In genomic region chr9:129284607-129285291, GRCh38 we compare ENCODE assay signal across 14 cellular contexts.
DNase-seq lines count a peak whose midpoint lies in the region; ATAC-seq and TF ChIP-seq lines count a peak whose summit lies in the region.
"Had no signal": no experiment of that assay in that cellular context is flagged by ENCODE, and none has a peak within 500 bp of the region (broad histone marks: within the 10 kb centered on the region; RNA-seq: fewer than 3 reads in every experiment).

No MANE protein-coding gene starts in this region.

- H3K4me3 ChIP-seq in suprapubic skin, result no peak overlapping the region
- H3K4me3 ChIP-seq in Caco-2 (ENCODE audit: low read depth, low read length), result no peak overlapping the region
- H3K4me3 ChIP-seq: lung had no signal

- no TSS peak for BruUV-seq in Caco-2 (replicated peaks; lab: Mats Ljungman, UMichigan)

- no peak for TF ChIP-seq CTCF in suprapubic skin (IDR thresholded peaks at IDR 0.05)
- TF ChIP-seq CTCF in Caco-2 (IDR thresholded peaks at IDR 0.05; ENCODE audit: insufficient read depth in 1 of 2, low read depth in 1 of 2, low read length in 1 of 2, severe bottlenecking in 1 of 2, unreplicated experiment in 1 of 2), result no peak

- POLR2A ChIA-PET in Caco-2 (lab: Charles Lee), result no interaction called here

- CTCF ChIA-PET in Caco-2 (lab: Charles Lee), result no interaction called here

- DNase-seq in activated effector memory CD4-positive, alpha-beta T cell treated with anti-CD3 and anti-CD28 coated beads, Interleukin-2, amount 50 U/mL, for 16 hours, result peak; percentile 48
- DNase-seq in activated effector memory CD4-positive, alpha-beta T cell treated with Interleukin-2 at 50 U/mL for 16 hours, result no peak
- DNase-seq in NCI-H510A treated with DMSO at 0.1 percent for 48 hours (lab: John Stamatoyannopoulos, UW) (peak; percentile 72), hepatic stellate cell (ENCODE audit: low spot score) (peak; percentile 3), suprapubic skin (ENCODE audit: low spot score in 2 of 2) (peak; percentile 49 to 74), Caco-2 (no peak), GOT3 (lab: John Stamatoyannopoulos, UW) (no peak)
- DNase-seq: DMS 273 treated with DMSO at 0.1 percent for 48 hours, foreskin melanocyte, NCI-H1930, T-helper 17 cell had no signal

- H3K4me3 Mint-ChIP-seq in Caco-2 (ENCODE audit: unreplicated experiment), result no peak overlapping the region
- H3K4me3 Mint-ChIP-seq: naive thymus-derived CD8-positive, alpha-beta T cell; T-helper 17 cell had no signal

- no peaks in the 10 kb centered on the region for H3K36me3 ChIP-seq in suprapubic skin
- H3K36me3 ChIP-seq in Caco-2 (ENCODE audit: control insufficient read depth, insufficient read depth, low read length), result no peaks in the 10 kb centered on the region

- no peaks in the 10 kb centered on the region for H3K27me3 ChIP-seq in suprapubic skin
- no peaks in the 10 kb centered on the region for H3K27me3 ChIP-seq in Caco-2 (replicated peaks; ENCODE audit: control insufficient read depth, insufficient read depth, low read length)

- no peaks in the 10 kb centered on the region for H3K9me3 Mint-ChIP-seq in Caco-2 (ENCODE audit: unreplicated experiment)
- H3K9me3 Mint-ChIP-seq: naive thymus-derived CD8-positive, alpha-beta T cell had no signal

- H3K4me1 ChIP-seq in suprapubic skin (peaks cover 17% of the 10 kb centered on the region), Caco-2 (no peaks in the 10 kb centered on the region)

- no peaks in the 10 kb centered on the region for H3K36me3 Mint-ChIP-seq in Caco-2 (ENCODE audit: insufficient read depth, unreplicated experiment)
- H3K36me3 Mint-ChIP-seq: naive thymus-derived CD8-positive, alpha-beta T cell had no signal

- no peak overlapping the region for H3K27ac ChIP-seq in suprapubic skin

- H3K9me3 ChIP-seq in suprapubic skin (no peaks in the 10 kb centered on the region), Caco-2 (no peaks in the 10 kb centered on the region)

- TF ChIP-seq EP300 in suprapubic skin (IDR thresholded peaks at IDR 0.05), result no peak

- TF ChIP-seq POLR2A in suprapubic skin (IDR thresholded peaks at IDR 0.05), result no peak

- WGBS in suprapubic skin, result 80% methylated on average over 1 of the region's 14 CpGs

- H3K4me1 Mint-ChIP-seq in Caco-2 (ENCODE audit: low read depth, unreplicated experiment), result peaks cover 9% of the 10 kb centered on the region
- H3K4me1 Mint-ChIP-seq: T-helper 17 cell had no signal

- no peak for ATAC-seq in HG03432 (IDR thresholded peaks at IDR 0.05; ENCODE audit: unreplicated experiment)
- ATAC-seq: naive thymus-derived CD8-positive, alpha-beta T cell; T-helper 17 cell had no signal

- H3K27ac Mint-ChIP-seq in Caco-2 (ENCODE audit: unreplicated experiment), result no peak overlapping the region
- H3K27ac Mint-ChIP-seq: T-helper 17 cell had no signal

- H3K27me3 Mint-ChIP-seq in Caco-2 (ENCODE audit: insufficient read depth, unreplicated experiment), result no peaks in the 10 kb centered on the region
- H3K27me3 Mint-ChIP-seq: naive thymus-derived CD8-positive, alpha-beta T cell; T-helper 17 cell had no signal

- intact Hi-C loops in Caco-2 (cut with micrococcal nuclease; ENCODE audit: unreplicated experiment), result no loop called here

Comparison
In these comparisons a context has a peak if more than half of its experiments do, and no peak if none do; other contexts are left out.
1. DNase-seq: peak in activated effector memory CD4-positive, alpha-beta T cell treated with anti-CD3 and anti-CD28 coated beads, Interleukin-2, amount 50 U/mL, for 16 hours (single experiment), NCI-H510A treated with DMSO at 0.1 percent for 48 hours (single experiment), hepatic stellate cell (single experiment) and suprapubic skin (2 of 2); none in activated effector memory CD4-positive, alpha-beta T cell treated with Interleukin-2 at 50 U/mL for 16 hours (single experiment), Caco-2 (0 of 2) and GOT3 (single experiment).